ENCODE assay signal across 19 cellular contexts in the genomic region with DNA sequence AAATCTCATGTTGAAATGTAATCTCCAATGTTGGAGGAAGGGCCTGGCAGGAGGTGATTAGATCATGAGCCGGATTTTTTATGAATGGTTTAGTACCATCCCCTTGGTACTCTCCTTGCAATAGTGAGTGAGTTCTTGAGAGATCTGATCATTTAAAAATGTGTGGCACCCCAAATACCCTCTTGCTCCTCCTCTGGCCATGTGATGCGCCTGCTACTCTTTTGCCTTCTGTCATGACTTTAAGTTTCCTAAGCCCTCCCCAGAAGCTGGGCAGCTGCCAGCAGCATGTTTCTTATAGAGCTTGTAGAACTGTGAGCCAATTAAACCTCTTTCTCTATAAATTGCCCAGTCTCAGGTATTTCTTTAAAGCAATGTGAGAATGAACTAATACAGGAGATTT.
DNase-seq lines count a peak whose midpoint lies in the region; ATAC-seq and TF ChIP-seq lines count a peak whose summit lies in the region.
"Had no signal": no experiment of that assay in that cellular context is flagged by ENCODE, and none has a peak within 500 bp of the region (broad histone marks: within the 10 kb centered on the region; RNA-seq: fewer than 3 reads in every experiment).

No MANE protein-coding gene starts in this region.

- no peak overlapping the region for H2AK5ac ChIP-seq in trophoblast cell (ENCODE audit: low read length)

- TF ChIP-seq CTCF in GM12864 (IDR thresholded peaks at IDR 0.05; ENCODE audit: low read depth, low read length, missing control alignments) (peak; percentile 4), Loucy (conservative IDR thresholded peaks at IDR 0.05; ENCODE audit: low read length) (peak; percentile 29)

- H4K20me1 ChIP-seq in Loucy (ENCODE audit: insufficient read depth, low read length, poor library complexity, severe bottlenecking), result no peaks in the 10 kb centered on the region

- H3K27ac Mint-ChIP-seq in activated T-helper 17 cell treated with anti-CD3 and anti-CD28 coated beads, Interleukin-2, amount 50 U/mL, for 72 hours, result no peak overlapping the region
- H3K27ac Mint-ChIP-seq: CD4-positive, CD25-positive, alpha-beta regulatory T cell had no signal

- H3K36me3 ChIP-seq in Loucy (ENCODE audit: insufficient read depth, low read length) (no peaks in the 10 kb centered on the region), trophoblast cell (ENCODE audit: control insufficient read depth in 1 of 2, insufficient read depth in 2 of 2, low read length in 2 of 2) (no peaks in the 10 kb centered on the region)

- no peaks in the 10 kb centered on the region for H3K27me3 Mint-ChIP-seq in activated T-helper 17 cell treated with anti-CD3 and anti-CD28 coated beads, Interleukin-2, amount 50 U/mL, for 72 hours
- H3K27me3 Mint-ChIP-seq: CD4-positive, CD25-positive, alpha-beta regulatory T cell had no signal

- no peaks in the 10 kb centered on the region for H3K9me2 ChIP-seq in Loucy (replicated peaks; ENCODE audit: low read depth, low read length)
- H3K9me2 ChIP-seq: SK-N-SH had no signal

- H3K9me3 ChIP-seq in Loucy (ENCODE audit: insufficient read depth, low read depth, low read length) (no peaks in the 10 kb centered on the region), trophoblast cell (ENCODE audit: insufficient read depth, low read depth, low read length) (no peaks in the 10 kb centered on the region)
- H3K9me3 ChIP-seq: SK-N-SH had no signal

- no peak overlapping the region for H3K27ac ChIP-seq in trophoblast cell (ENCODE audit: low read depth, low read length)
- H3K27ac ChIP-seq: HL-60 had no signal

- H3K27me3 ChIP-seq in Loucy (ENCODE audit: insufficient read depth, low read length, poor library complexity, severe bottlenecking), result no peaks in the 10 kb centered on the region
- no peaks in the 10 kb centered on the region for H3K27me3 ChIP-seq in trophoblast cell (ENCODE audit: insufficient read depth, low read length)

- no peak overlapping the region for H3K14ac ChIP-seq in trophoblast cell (ENCODE audit: low read length)

- no peak overlapping the region for H2BK12ac ChIP-seq in trophoblast cell (ENCODE audit: low read length)

- H2BK120ac ChIP-seq in trophoblast cell (ENCODE audit: insufficient read depth, low read length, poor library complexity), result no peak overlapping the region

- H4K8ac ChIP-seq in trophoblast cell (ENCODE audit: low read depth, low read length), result no peak overlapping the region

- H3K4me1 Mint-ChIP-seq in activated T-helper 17 cell treated with anti-CD3 and anti-CD28 coated beads, Interleukin-2, amount 50 U/mL, for 72 hours, result no peaks in the 10 kb centered on the region
- H3K4me1 Mint-ChIP-seq: CD4-positive, CD25-positive, alpha-beta regulatory T cell had no signal

- no peak overlapping the region for H3K23ac ChIP-seq in trophoblast cell (ENCODE audit: low read length)

- no peak overlapping the region for H2BK5ac ChIP-seq in trophoblast cell (ENCODE audit: low read depth, low read length, poor library complexity)

- H3K79me1 ChIP-seq in trophoblast cell (ENCODE audit: low read length), result no peaks in the 10 kb centered on the region

- no peak overlapping the region for H4K91ac ChIP-seq in trophoblast cell (ENCODE audit: low read depth, low read length)

- H2AFZ ChIP-seq in Loucy (ENCODE audit: low read length), result no peak overlapping the region
- no peak overlapping the region for H2AFZ ChIP-seq in trophoblast cell (ENCODE audit: insufficient read depth, low read length, poor library complexity)

- H3K36me3 Mint-ChIP-seq in activated T-helper 17 cell treated with anti-CD3 and anti-CD28 coated beads, Interleukin-2, amount 50 U/mL, for 72 hours (ENCODE audit: low read depth), result no peaks in the 10 kb centered on the region
- H3K36me3 Mint-ChIP-seq: CD4-positive, CD25-positive, alpha-beta regulatory T cell had no signal

- H3K4me3 ChIP-seq in GM12864 (ENCODE audit: low read depth, low read length) (no peak overlapping the region), Loucy (ENCODE audit: low read length, poor library complexity, severe bottlenecking) (no peak overlapping the region), trophoblast cell (ENCODE audit: low read depth, low read length) (no peak overlapping the region)

- no peak for DNase-seq in GM12864 (ENCODE audit: low read depth)
- peak; percentile 2 for DNase-seq in astrocyte of the hippocampus (ENCODE audit: low read depth, low spot score)
- peak; percentile 39 for DNase-seq in iris pigment epithelial cell (ENCODE audit: low read depth)
- DNase-seq in trophoblast cell, result no peak
- DNase-seq: CD4-positive, CD25-positive, alpha-beta regulatory T cell; HCEC 1CT; KBM-7; NCI-H1092; NCI-H1436; NCI-H1930; NK-92 treated with Interleukin-12 subunit alpha and Interleukin-12 subunit beta, amount 100 ng/mL, for 24 hours; SIG-M5; SK-N-SH had no signal

- H3K9me3 Mint-ChIP-seq in activated T-helper 17 cell treated with anti-CD3 and anti-CD28 coated beads, Interleukin-2, amount 50 U/mL, for 72 hours, result peaks cover 23% of the 10 kb centered on the region

- no CpG with 5 or more reads among the region's 2 CpGs for WGBS in trophoblast cell (ENCODE audit: extremely low coverage, insufficient coverage, insufficient read length)

- H3K79me2 ChIP-seq in Loucy (ENCODE audit: insufficient read depth, low read length) (no peaks in the 10 kb centered on the region), trophoblast cell (ENCODE audit: control insufficient read depth, insufficient read depth, low read length, poor library complexity) (no peaks in the 10 kb centered on the region)

- H3F3A ChIP-seq in Loucy (ENCODE audit: low read depth), result no peaks in the 10 kb centered on the region

- no peaks in the 10 kb centered on the region for H3K4me1 ChIP-seq in Loucy (ENCODE audit: insufficient read depth, low read length, poor library complexity, severe bottlenecking)
- no peaks in the 10 kb centered on the region for H3K4me1 ChIP-seq in trophoblast cell (ENCODE audit: control insufficient read depth in 1 of 2, insufficient read depth in 2 of 2, low read length in 2 of 2)

- H4K12ac ChIP-seq in trophoblast cell (ENCODE audit: low read depth, low read length), result no peak overlapping the region

- no peak overlapping the region for H3K4ac ChIP-seq in trophoblast cell (ENCODE audit: low read depth, low read length)

- H3K9ac ChIP-seq in Loucy (ENCODE audit: low read depth, low read length, poor library complexity, severe bottlenecking) (no peak overlapping the region), trophoblast cell (ENCODE audit: low read length) (no peak overlapping the region)
- H3K9ac ChIP-seq: SK-N-SH had no signal

- no peak for ATAC-seq in activated T-helper 17 cell treated with anti-CD3 and anti-CD28 coated beads, Interleukin-2, amount 50 U/mL, for 72 hours (replicated peaks)
- ATAC-seq in GM19035 (IDR thresholded peaks at IDR 0.05; ENCODE audit: unreplicated experiment) (no peak), GM19351 (IDR thresholded peaks at IDR 0.05; ENCODE audit: unreplicated experiment) (no peak)
- ATAC-seq: Panc1 had no signal

- no peak overlapping the region for H3K18ac ChIP-seq in trophoblast cell (ENCODE audit: low read length)

- H3K4me3 Mint-ChIP-seq in activated T-helper 17 cell treated with anti-CD3 and anti-CD28 coated beads, Interleukin-2, amount 50 U/mL, for 72 hours, result no peak overlapping the region
- H3K4me3 Mint-ChIP-seq: CD4-positive, CD25-positive, alpha-beta regulatory T cell had no signal

- H3K4me2 ChIP-seq in Loucy (ENCODE audit: low read depth, low read length, poor library complexity, severe bottlenecking), result no peak overlapping the region
- H3K4me2 ChIP-seq in trophoblast cell (ENCODE audit: low read length), result no peak overlapping the region
- H3K4me2 ChIP-seq: SK-N-SH had no signal

Comparison
In these comparisons a context has a peak if more than half of its experiments do, and no peak if none do; other contexts are left out.
1. DNase-seq: peak in astrocyte of the hippocampus (single experiment) and iris pigment epithelial cell (single experiment); none in GM12864 (single experiment) and trophoblast cell (0 of 2).